ENCODE assay signal across 8 cellular contexts in genomic region chr16:55035037-55035436, GRCh38.
DNase-seq lines count a peak whose midpoint lies in the region; TF ChIP-seq lines count a peak whose summit lies in the region.

No MANE protein-coding gene starts in this region.

- 32 to 37% (median 34%) methylated on average over 7 of the region's 7 CpGs for WGBS in adrenal gland, 4 donors
- WGBS in mesendoderm (ENCODE audit: extremely low coverage, insufficient coverage, low lambda C conversion rate) = no CpG with 5 or more reads among the region's 7 CpGs
- 48 to 53% methylated on average over 7 of the region's 7 CpGs for WGBS in lower leg skin, 2 donors

- H3K27ac ChIP-seq in adrenal gland = no peak overlapping the region
- H3K27ac ChIP-seq in mesendoderm (ENCODE audit: low read depth, low read length) = no peak overlapping the region

- TF ChIP-seq CTCF in adrenal gland (IDR thresholded peaks at IDR 0.05) (peak in 2 of 6 experiments; percentile 27 to 31), lower leg skin (IDR thresholded peaks at IDR 0.05) (no peak)

- H2BK15ac ChIP-seq in mesendoderm (replicated peaks; ENCODE audit: low read depth) = no peak overlapping the region

- H3K23ac ChIP-seq in mesendoderm (ENCODE audit: low read length) = no peak overlapping the region

- peak; percentile 3 for DNase-seq in DMS153 treated with DMSO at 0.1 percent for 48 hours (lab: John Stamatoyannopoulos, UW; ENCODE audit: unreplicated experiment)
- no peak for DNase-seq in DMS153 (lab: John Stamatoyannopoulos, UW)
- DNase-seq in Jurkat, Clone E6-1 (ENCODE audit: low read depth, low spot score) = peak; percentile 31
- DNase-seq in adrenal gland = peak in 4 of 7 donors; percentile 17 to 39 (median 24)
- DNase-seq in mesendoderm = peak; percentile 62
- no peak for DNase-seq in NCI-H2171 treated with DMSO at 0.1 percent for 48 hours (lab: John Stamatoyannopoulos, UW)
- no peak for DNase-seq in lower leg skin (ENCODE audit: low spot score in 2 of 2)
- DNase-seq in D341Med (ENCODE audit: low spot score) = no peak

- no peak overlapping the region for H2BK120ac ChIP-seq in mesendoderm (ENCODE audit: low read depth, low read length)

- H3K56ac ChIP-seq in mesendoderm (ENCODE audit: low read length) = no peak overlapping the region

- H4K8ac ChIP-seq in mesendoderm (ENCODE audit: low read depth, low read length) = no peak overlapping the region

- no peak overlapping the region for H3K4me3 ChIP-seq in Jurkat, Clone E6-1 (ENCODE audit: low read length)
- no peak overlapping the region for H3K4me3 ChIP-seq in adrenal gland
- no peak overlapping the region for H3K4me3 ChIP-seq in mesendoderm (ENCODE audit: low read length)
- H3K4me3 ChIP-seq in lower leg skin (ENCODE audit: low read depth, poor library complexity, severe bottlenecking) = no peak overlapping the region

- no peak overlapping the region for H3K18ac ChIP-seq in mesendoderm (ENCODE audit: low read length)

- no peak overlapping the region for H3K9ac ChIP-seq in mesendoderm (ENCODE audit: low read length)

- H2AK5ac ChIP-seq in mesendoderm (ENCODE audit: low read length) = no peak overlapping the region

- H3K27me3 ChIP-seq in adrenal gland (peaks cover 2% of the 10 kb centered on the region), mesendoderm (ENCODE audit: insufficient read depth, low read length, poor library complexity) (no peaks in the 10 kb centered on the region)

- TF ChIP-seq POLR2A in adrenal gland (IDR thresholded peaks at IDR 0.05) = no peak
- TF ChIP-seq POLR2A in lower leg skin (IDR thresholded peaks at IDR 0.05) = no peak

- H3K79me1 ChIP-seq in mesendoderm (ENCODE audit: low read length) = no peaks in the 10 kb centered on the region

- no peak overlapping the region for H3K4me2 ChIP-seq in mesendoderm (ENCODE audit: low read length)

- H3K79me2 ChIP-seq in mesendoderm (ENCODE audit: control insufficient read depth, insufficient read depth, low read length) = no peaks in the 10 kb centered on the region

- intact Hi-C loops in adrenal gland (cut with DNase I) = no loop called here
- intact Hi-C loops in lower leg skin (cut with DNase I; ENCODE audit: low total_unique reads) = no loop called here

- H3K36me3 ChIP-seq in adrenal gland (replicated peaks in 1 of 2) = no peaks in the 10 kb centered on the region
- H3K36me3 ChIP-seq in mesendoderm (ENCODE audit: control insufficient read depth, insufficient read depth, low read length) = no peaks in the 10 kb centered on the region

- no peak overlapping the region for H2BK5ac ChIP-seq in mesendoderm (ENCODE audit: low read length)

- H3K4ac ChIP-seq in mesendoderm (ENCODE audit: low read depth, low read length) = no peak overlapping the region

- H3K9me3 ChIP-seq in adrenal gland (replicated peaks in 1 of 3) = no peaks in the 10 kb centered on the region

- H3K4me1 ChIP-seq in adrenal gland (replicated peaks in 1 of 2) = no peaks in the 10 kb centered on the region
- H3K4me1 ChIP-seq in mesendoderm (ENCODE audit: control insufficient read depth, low read depth, low read length) = no peaks in the 10 kb centered on the region

- H4K5ac ChIP-seq in mesendoderm (ENCODE audit: low read length) = no peak overlapping the region

Comparison
In these comparisons a context has a peak if more than half of its experiments do, and no peak if none do; other contexts are left out.
1. DNase-seq: peak in DMS153 treated with DMSO at 0.1 percent for 48 hours (single experiment), Jurkat, Clone E6-1 (single experiment), adrenal gland (4 of 7) and mesendoderm (single experiment); none in DMS153 (single experiment), NCI-H2171 treated with DMSO at 0.1 percent for 48 hours (single experiment), lower leg skin (0 of 2) and D341Med (single experiment).